2 cellular contexts compared by ENCODE assay signal in genomic region chr3:188594137-188594536, GRCh38.
TF ChIP-seq lines count a peak whose summit lies in the region.

No MANE protein-coding gene starts in this region.

TF ChIP-seq in A549, 52 proteins besides CTCF, POLR2A, EP300 and RAD21 (continued from another document):
- TF ChIP-seq MAX (IDR thresholded peaks at IDR 0.05) (no peak), POLR2AphosphoS2 (conservative IDR thresholded peaks at IDR 0.05; ENCODE audit: low read length) (no peak), SREBF2 (IDR thresholded peaks at IDR 0.05) (no peak), MAFK (IDR thresholded peaks at IDR 0.05; ENCODE audit: partially characterized antibody) (no peak), ZC3H11A (IDR thresholded peaks at IDR 0.05) (no peak), MAZ (IDR thresholded peaks at IDR 0.05; ENCODE audit: borderline replicate concordance, low read depth, low read length) (no peak), RNF2 (IDR thresholded peaks at IDR 0.05; ENCODE audit: borderline replicate concordance, low read depth) (no peak), MYC (IDR thresholded peaks at IDR 0.05; ENCODE audit: borderline replicate concordance, low read length) (no peak), KDM5A (IDR thresholded peaks at IDR 0.05) (no peak), PHF8 (IDR thresholded peaks at IDR 0.05; ENCODE audit: borderline replicate concordance, low read depth) (no peak), CBX8 (IDR thresholded peaks at IDR 0.05) (no peak), E2F6 (IDR thresholded peaks at IDR 0.05; ENCODE audit: borderline replicate concordance, low read depth) (no peak), TFCP2L1 (CRISPR knock-in tag; IDR thresholded peaks at IDR 0.05) (no peak), EHF (CRISPR knock-in tag; IDR thresholded peaks at IDR 0.05) (no peak), EHMT2 (IDR thresholded peaks at IDR 0.05; ENCODE audit: low read depth) (no peak)

TF ChIP-seq in IMR-90, 13 proteins besides CTCF, POLR2A, EP300 and RAD21 (continued from another document):
- no peak for TF ChIP-seq ELK1 (IDR thresholded peaks at IDR 0.05; ENCODE audit: borderline replicate concordance, low read depth, low read length)
- TF ChIP-seq RFX5 (IDR thresholded peaks at IDR 0.05; ENCODE audit: low read depth, low read length): no peak
- peak; percentile 39; the same call in 1 of the 2 replicates for TF ChIP-seq MAFK (IDR thresholded peaks at IDR 0.05; ENCODE audit: low read depth, low read length)
- TF ChIP-seq MXI1 (IDR thresholded peaks at IDR 0.05; ENCODE audit: borderline replicate concordance, low read depth, low read length): no peak
- no peak for TF ChIP-seq USF2 (IDR thresholded peaks at IDR 0.05; ENCODE audit: low read depth, low read length)
- TF ChIP-seq RCOR1 (IDR thresholded peaks at IDR 0.05; ENCODE audit: insufficient replicate concordance, low read length): no peak
- TF ChIP-seq FOS (IDR thresholded peaks at IDR 0.05; ENCODE audit: low read depth, low read length): peak; percentile 21; the same call in 1 of the 2 replicates
- no peak for TF ChIP-seq MAZ (IDR thresholded peaks at IDR 0.05; ENCODE audit: borderline replicate concordance, low read depth, low read length)
- no peak for TF ChIP-seq NFE2L2 (IDR thresholded peaks at IDR 0.05; ENCODE audit: low read depth, low read length)
- TF ChIP-seq BHLHE40 (IDR thresholded peaks at IDR 0.05; ENCODE audit: low read depth, low read length): no peak
- 0 out of 2 replicates have a peak, but pooled peaks have one; percentile 6 for TF ChIP-seq SMC3 (IDR thresholded peaks at IDR 0.05; ENCODE audit: low read depth, low read length)
- TF ChIP-seq CEBPB (IDR thresholded peaks at IDR 0.05; ENCODE audit: low read depth, low read length): no peak
